ENCODE assay signal across 10 cellular contexts in genomic region chr1:231376875-231377549, GRCh38. TPM values are rescaled to one million over a fixed set of nuclear protein-coding genes. Genes with fewer than 3 reads are reported as not detected.
DNase-seq lines count a peak whose midpoint lies in the region; ATAC-seq and TF ChIP-seq lines count a peak whose summit lies in the region.
"Had no signal": no experiment of that assay in that cellular context is flagged by ENCODE, and none has a peak within 500 bp of the region (broad histone marks: within the 10 kb centered on the region; RNA-seq: fewer than 3 reads in every experiment).

No MANE protein-coding gene starts in this region.

- no peak for DNase-seq in CD4-positive, alpha-beta T cell
- DNase-seq in chondrocyte (ENCODE audit: low spot score) = no peak
- no peak for DNase-seq in NCI-H1417 (lab: John Stamatoyannopoulos, UW)
- DNase-seq in DMS 273 treated with DMSO at 0.1 percent for 48 hours (lab: John Stamatoyannopoulos, UW) = no peak
- no peak for DNase-seq in head of caudate nucleus
- no peak for DNase-seq in DMS114 treated with DMSO at 0.1 percent for 48 hours (lab: John Stamatoyannopoulos, UW; ENCODE audit: unreplicated experiment)
- DNase-seq: DMS153, RPMI8226 had no signal

- no peak overlapping the region for H3K4me3 Mint-ChIP-seq in CD4-positive, alpha-beta T cell
- no peak overlapping the region for H3K4me3 Mint-ChIP-seq in chondrocyte (ENCODE audit: unreplicated experiment)

- ATAC-seq in CD4-positive, alpha-beta T cell (ENCODE audit: poor library complexity) = peak; percentile 60
- ATAC-seq in GM19438 (IDR thresholded peaks at IDR 0.05; ENCODE audit: low read depth, unreplicated experiment) (peak; percentile 56), HG03460 (IDR thresholded peaks at IDR 0.05; ENCODE audit: unreplicated experiment) (peak; percentile 81)

- no peak overlapping the region for H3K27ac ChIP-seq in CD4-positive, alpha-beta T cell (ENCODE audit: low read depth, low read length)

- intact Hi-C loops in CD4-positive, alpha-beta T cell (cut with DNase I, micrococcal nuclease) = loop anchor here in 1 of 2 experiments (10.0 kb wide), 1 partner anchor 48 kb away; the partner anchor contains the start of gene EGLN1
- intact Hi-C loops in head of caudate nucleus (cut with DNase I) = no loop called here

- H3K27me3 Mint-ChIP-seq in CD4-positive, alpha-beta T cell = no peaks in the 10 kb centered on the region
- H3K27me3 Mint-ChIP-seq in chondrocyte (ENCODE audit: low read depth) = no peaks in the 10 kb centered on the region

- H3K27ac Mint-ChIP-seq in CD4-positive, alpha-beta T cell = peak overlapping the region; percentile 30
- H3K27ac Mint-ChIP-seq in chondrocyte (ENCODE audit: unreplicated experiment) = peak overlapping the region; percentile 39

- no peak for TF ChIP-seq CTCF in CD4-positive, alpha-beta T cell (IDR thresholded peaks at IDR 0.05)
- TF ChIP-seq CTCF in chondrocyte (IDR thresholded peaks at IDR 0.05) = no peak

- no peaks in the 10 kb centered on the region for H3K9me3 ChIP-seq in CD4-positive, alpha-beta T cell (ENCODE audit: control insufficient read depth, low read length)

- no peaks in the 10 kb centered on the region for H3K27me3 ChIP-seq in CD4-positive, alpha-beta T cell (ENCODE audit: control insufficient read depth, insufficient read depth, low read length)

- H3K9me3 Mint-ChIP-seq in CD4-positive, alpha-beta T cell = no peaks in the 10 kb centered on the region
- H3K9me3 Mint-ChIP-seq in chondrocyte (ENCODE audit: low read depth) = no peaks in the 10 kb centered on the region

- H3K4me1 Mint-ChIP-seq in CD4-positive, alpha-beta T cell (ENCODE audit: low read depth) = peaks cover 57% of the 10 kb centered on the region
- peaks cover 17% of the 10 kb centered on the region for H3K4me1 Mint-ChIP-seq in chondrocyte (ENCODE audit: low read depth)

- POLR2A ChIA-PET in CD4-positive, alpha-beta T cell (lab: Charles Lee) = no interaction called here

- CTCF ChIA-PET in CD4-positive, alpha-beta T cell (lab: Charles Lee) = interaction anchor here (1.3 kb wide), 1 partner anchor 15 kb away, joined by 3 read pairs; no protein-coding TSS in a partner anchor

- peaks cover 2% of the 10 kb centered on the region for H3K36me3 Mint-ChIP-seq in CD4-positive, alpha-beta T cell (ENCODE audit: low read depth)
- H3K36me3 Mint-ChIP-seq in chondrocyte (ENCODE audit: low read depth) = peaks cover 2% of the 10 kb centered on the region

RNA-seq across cellular contexts. Expression of gene SPRTN, which starts 38.9 kb away (rescaled TPM):
- total RNA-seq in CD4-positive, alpha-beta T cell = 10 to 100 TPM; 27.7 to 30.9 TPM
- 11.8 to 16.4 TPM (median 15.0 TPM) in 3 replicates for total RNA-seq in chondrocyte

RNA-seq across cellular contexts. Expression of gene EXOC8, which starts 39.4 kb away (rescaled TPM):
- 10 to 100 TPM; 28.0 to 31.9 TPM for total RNA-seq in CD4-positive, alpha-beta T cell
- 13.2 to 15.6 TPM (median 13.8 TPM) in 3 replicates for total RNA-seq in chondrocyte

RNA-seq across cellular contexts. Expression of gene EGLN1, which starts 45.1 kb away (rescaled TPM):
- total RNA-seq in CD4-positive, alpha-beta T cell = 1 to 10 TPM; 8.2 to 9.4 TPM
- 25.7 to 36.6 TPM (median 35.3 TPM) in 3 replicates for total RNA-seq in chondrocyte
